In genomic region chr1:29827237-29827750, GRCh38 we compare ENCODE assay signal across 23 cellular contexts.
"Had no signal": no experiment of that assay in that cellular context is flagged by ENCODE, and none has a peak within 500 bp of the region (broad histone marks: within the 10 kb centered on the region; RNA-seq: fewer than 3 reads in every experiment).

No MANE protein-coding gene starts in this region.

- H3K4me3 Mint-ChIP-seq: dendritic cell treated with granulocyte-macrophage colony-stimulating factor and Interleukin-4, amounts not matched to agents 40 ng/mL and 50 ng/mL, for 4 days; immature natural killer cell; memory B cell; naive B cell; natural killer cell treated with Interleukin-12 subunit alpha and Interleukin-12 subunit beta and Interleukin-15 and Interleukin-18, amount 100 ng/mL, for 72 hours; stimulated activated effector memory CD8-positive, alpha-beta T cell treated with anti-CD3 and anti-CD28 coated beads, Interleukin-12 subunit alpha, Interleukin-12 subunit beta, amount 100 ng/mL, for 72 hours had no signal

- ATAC-seq: natural killer cell treated with Interleukin-12 subunit alpha and Interleukin-12 subunit beta and Interleukin-15 and Interleukin-18, amount 100 ng/mL, for 72 hours; psoas muscle; right cardiac atrium; stimulated activated effector memory CD8-positive, alpha-beta T cell treated with anti-CD3 and anti-CD28 coated beads, Interleukin-12 subunit alpha, Interleukin-12 subunit beta, amount 100 ng/mL, for 72 hours had no signal

- H3K4me2 ChIP-seq: neural progenitor cell had no signal

- H3K27ac Mint-ChIP-seq: dendritic cell treated with granulocyte-macrophage colony-stimulating factor and Interleukin-4, amounts not matched to agents 40 ng/mL and 50 ng/mL, for 4 days; immature natural killer cell; memory B cell; naive B cell; natural killer cell treated with Interleukin-12 subunit alpha and Interleukin-12 subunit beta and Interleukin-15 and Interleukin-18, amount 100 ng/mL, for 72 hours; stimulated activated effector memory CD8-positive, alpha-beta T cell treated with anti-CD3 and anti-CD28 coated beads, Interleukin-12 subunit alpha, Interleukin-12 subunit beta, amount 100 ng/mL, for 72 hours had no signal

- H3K4me3 ChIP-seq: lung, neural progenitor cell, ovary, psoas muscle, sigmoid colon, thoracic aorta, tibial nerve, upper lobe of left lung had no signal

- H3K36me3 ChIP-seq: neural progenitor cell, ovary, sigmoid colon, thoracic aorta, tibial nerve, upper lobe of left lung had no signal

- H3K27ac ChIP-seq: neural progenitor cell, ovary, psoas muscle, sigmoid colon, thoracic aorta, tibial nerve, upper lobe of left lung had no signal

- H3K27me3 ChIP-seq: neural progenitor cell, ovary, tibial nerve had no signal

- H3K36me3 Mint-ChIP-seq: immature natural killer cell; memory B cell; naive B cell; natural killer cell treated with Interleukin-12 subunit alpha and Interleukin-12 subunit beta and Interleukin-15 and Interleukin-18, amount 100 ng/mL, for 72 hours; neural progenitor cell; stimulated activated effector memory CD8-positive, alpha-beta T cell treated with anti-CD3 and anti-CD28 coated beads, Interleukin-12 subunit alpha, Interleukin-12 subunit beta, amount 100 ng/mL, for 72 hours had no signal

- H3K9me3 ChIP-seq: ovary, psoas muscle, sigmoid colon, thoracic aorta, tibial nerve, upper lobe of left lung had no signal

- H3K9ac ChIP-seq: neural progenitor cell had no signal

- H3K4me1 Mint-ChIP-seq: immature natural killer cell; memory B cell; stimulated activated effector memory CD8-positive, alpha-beta T cell treated with anti-CD3 and anti-CD28 coated beads, Interleukin-12 subunit alpha, Interleukin-12 subunit beta, amount 100 ng/mL, for 72 hours had no signal

- DNase-seq: effector memory CD4-positive, alpha-beta T cell; erythroblast; hypothalamus; immature natural killer cell; naive B cell; ovary; posterior cingulate gyrus; psoas muscle; right cardiac atrium; sigmoid colon; stimulated activated CD4-positive, alpha-beta T cell treated with anti-CD3 and anti-CD28 coated beads, Interleukin-2, amount 100 ng/mL, for 24 hours; stimulated activated CD4-positive, alpha-beta T cell treated with anti-CD3 and anti-CD28 coated beads, Interleukin-4, amount 100 ng/mL, for 24 hours; stimulated activated naive CD4-positive, alpha-beta T cell treated with Interleukin-2 at 50 U/mL for 16 hours; substantia nigra; upper lobe of left lung had no signal

- H3K4me1 ChIP-seq: psoas muscle, sigmoid colon, tibial nerve, upper lobe of left lung had no signal
